In the genomic region with DNA sequence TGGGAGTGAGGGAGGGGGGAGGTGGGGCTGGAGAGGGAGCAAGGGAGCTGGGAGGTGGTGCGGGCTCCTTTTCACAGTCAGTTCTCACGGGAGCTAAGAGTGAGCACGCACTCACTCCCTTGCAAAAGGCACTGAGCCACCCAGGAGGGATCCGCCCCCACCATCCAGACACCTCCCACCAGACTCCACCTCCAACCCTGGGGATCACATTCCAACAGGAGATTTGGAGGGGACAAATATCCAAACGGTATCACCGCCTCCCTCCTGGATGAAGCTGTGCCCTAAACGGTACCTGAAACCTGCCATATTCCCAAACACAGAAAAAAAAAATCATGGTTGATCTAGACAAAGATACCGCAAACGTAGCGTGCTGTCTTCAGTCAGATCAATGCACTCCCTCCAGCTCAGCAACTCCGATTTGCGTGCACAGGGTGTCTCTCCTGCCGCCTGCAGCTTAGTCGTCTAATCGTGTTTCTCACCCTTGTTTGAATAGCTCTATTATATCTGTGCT, we compare ENCODE assay signal across 15 cellular contexts. TPM values are rescaled to one million over a fixed set of nuclear protein-coding genes. Genes with fewer than 3 reads are reported as not detected.
A peak's percentile ranks its signal among the peaks of the same experiment; 100 is the strongest.
DNase-seq lines count a peak whose midpoint lies in the region; ATAC-seq and TF ChIP-seq lines count a peak whose summit lies in the region.
"Had no signal": no experiment of that assay in that cellular context is flagged by ENCODE, and none has a peak within 500 bp of the region (broad histone marks: within the 10 kb centered on the region; RNA-seq: fewer than 3 reads in every experiment).

No MANE protein-coding gene starts in this region.

- ATAC-seq in RWPE2 (ENCODE audit: low read depth) (peak; percentile 37; the same call in 1 of the 3 replicates), left ventricle myocardium superior (peak; percentile 55)
- ATAC-seq in stimulated activated effector memory CD8-positive, alpha-beta T cell treated with anti-CD3 and anti-CD28 coated beads, Interleukin-12 subunit alpha, Interleukin-12 subunit beta, amount 100 ng/mL, for 72 hours: no peak

- H3K9me3 ChIP-seq in HAP-1 (no peaks in the 10 kb centered on the region), RWPE2 (ENCODE audit: severe bottlenecking) (no peaks in the 10 kb centered on the region)
- H3K9me3 ChIP-seq: upper lobe of left lung had no signal

- peaks cover 2% of the 10 kb centered on the region; the same call in 1 of the 2 replicates for H3K27me3 ChIP-seq in HAP-1 (ENCODE audit: low read depth)
- H3K27me3 ChIP-seq in RWPE2 (ENCODE audit: insufficient read depth, poor library complexity, severe bottlenecking): no peaks in the 10 kb centered on the region
- H3K27me3 ChIP-seq: upper lobe of left lung had no signal

- no peaks in the 10 kb centered on the region for H3K9me3 Mint-ChIP-seq in stimulated activated effector memory CD8-positive, alpha-beta T cell treated with anti-CD3 and anti-CD28 coated beads, Interleukin-12 subunit alpha, Interleukin-12 subunit beta, amount 100 ng/mL, for 72 hours
- H3K9me3 Mint-ChIP-seq: immature natural killer cell had no signal

- H3K4me3 ChIP-seq in HAP-1 (no peak overlapping the region), RWPE2 (ENCODE audit: severe bottlenecking) (no peak overlapping the region)
- H3K4me3 ChIP-seq: upper lobe of left lung had no signal

- DNase-seq in HAP-1 (ENCODE audit: low spot score in 2 of 2): peak; percentile 6 to 57
- DNase-seq in RWPE2 (ENCODE audit: low spot score): no peak
- no peak for DNase-seq in left ventricle myocardium superior
- DNase-seq in nucleus accumbens (lab: John Stamatoyannopoulos, UW): peak in 32 of 56 donors; percentile 12 to 81 (median 50)
- DNase-seq in COLO668 (lab: John Stamatoyannopoulos, UW; ENCODE audit: unreplicated experiment): no peak
- DNase-seq in stimulated activated effector memory CD8-positive, alpha-beta T cell treated with anti-CD3 and anti-CD28 coated beads, Interleukin-12 subunit alpha, Interleukin-12 subunit beta, amount 100 ng/mL, for 72 hours (ENCODE audit: low spot score in 2 of 2): no peak
- no peak for DNase-seq in NCI-H2171 (lab: John Stamatoyannopoulos, UW)
- DNase-seq in stimulated activated CD4-positive, alpha-beta T cell treated with anti-CD3 and anti-CD28 coated beads, Interleukin-4, amount 100 ng/mL, for 24 hours: no peak
- DNase-seq: activated CD8-positive, alpha-beta memory T cell treated with anti-CD3 and anti-CD28 coated beads, Interleukin-2, amount 50 U/mL, for 48 hours; HCEC 1CT; immature natural killer cell; MV-4-11; T1000 had no signal

- intact Hi-C loops in left ventricle myocardium superior (cut with micrococcal nuclease): no loop called here

- TF ChIP-seq CTCF in RWPE2 (IDR thresholded peaks at IDR 0.05; ENCODE audit: poor library complexity, severe bottlenecking): no peak

- H3K4me1 ChIP-seq in HAP-1 (no peaks in the 10 kb centered on the region), RWPE2 (ENCODE audit: insufficient read depth, poor library complexity, severe bottlenecking) (peaks cover 5% of the 10 kb centered on the region)

- H3K36me3 Mint-ChIP-seq in stimulated activated effector memory CD8-positive, alpha-beta T cell treated with anti-CD3 and anti-CD28 coated beads, Interleukin-12 subunit alpha, Interleukin-12 subunit beta, amount 100 ng/mL, for 72 hours: no peaks in the 10 kb centered on the region
- H3K36me3 Mint-ChIP-seq: immature natural killer cell had no signal

- H3K4me1 Mint-ChIP-seq in stimulated activated effector memory CD8-positive, alpha-beta T cell treated with anti-CD3 and anti-CD28 coated beads, Interleukin-12 subunit alpha, Interleukin-12 subunit beta, amount 100 ng/mL, for 72 hours: no peaks in the 10 kb centered on the region
- H3K4me1 Mint-ChIP-seq: immature natural killer cell had no signal

- no peak overlapping the region for H3K27ac ChIP-seq in RWPE2 (ENCODE audit: poor library complexity, severe bottlenecking)
- H3K27ac ChIP-seq: upper lobe of left lung had no signal

- H3K36me3 ChIP-seq in HAP-1 (replicated peaks): no peaks in the 10 kb centered on the region
- no peaks in the 10 kb centered on the region for H3K36me3 ChIP-seq in RWPE2 (ENCODE audit: low read depth)
- H3K36me3 ChIP-seq: upper lobe of left lung had no signal

- no peak overlapping the region for H3K27ac Mint-ChIP-seq in stimulated activated effector memory CD8-positive, alpha-beta T cell treated with anti-CD3 and anti-CD28 coated beads, Interleukin-12 subunit alpha, Interleukin-12 subunit beta, amount 100 ng/mL, for 72 hours
- H3K27ac Mint-ChIP-seq: immature natural killer cell had no signal

- H3K4me3 Mint-ChIP-seq in stimulated activated effector memory CD8-positive, alpha-beta T cell treated with anti-CD3 and anti-CD28 coated beads, Interleukin-12 subunit alpha, Interleukin-12 subunit beta, amount 100 ng/mL, for 72 hours: no peak overlapping the region
- H3K4me3 Mint-ChIP-seq: immature natural killer cell had no signal

- in situ Hi-C loops in HAP-1 (cut with MboI; ENCODE audit: low sequenced_read_pairs): no loop called here

RNA-seq across cellular contexts. Expression of gene PRKAG2, which starts 20.3 kb away (rescaled TPM):
- 113 TPM for total RNA-seq in left ventricle myocardium superior

RNA-seq across cellular contexts. Expression of gene GALNTL5, which starts 59.0 kb away (rescaled TPM):
- not detected for total RNA-seq in left ventricle myocardium superior
- total RNA-seq: pulmonary artery endothelial cell, upper lobe of left lung had no signal

Comparison
In these comparisons a context has a peak if more than half of its experiments do, and no peak if none do; other contexts are left out.
1. DNase-seq: peak in HAP-1 (2 of 2) and nucleus accumbens (32 of 56); none in RWPE2 (single experiment), left ventricle myocardium superior (single experiment), COLO668 (single experiment), stimulated activated effector memory CD8-positive, alpha-beta T cell treated with anti-CD3 and anti-CD28 coated beads, Interleukin-12 subunit alpha, Interleukin-12 subunit beta, amount 100 ng/mL, for 72 hours (0 of 2), NCI-H2171 (single experiment) and stimulated activated CD4-positive, alpha-beta T cell treated with anti-CD3 and anti-CD28 coated beads, Interleukin-4, amount 100 ng/mL, for 24 hours (single experiment).